12 cellular contexts compared by ENCODE assay signal in genomic region chr1:241413386-241413785, GRCh38. TPM values are rescaled to one million over a fixed set of nuclear protein-coding genes. Genes with fewer than 3 reads are reported as not detected.
DNase-seq lines count a peak whose midpoint lies in the region; ATAC-seq and TF ChIP-seq lines count a peak whose summit lies in the region.
"Had no signal": no experiment of that assay in that cellular context is flagged by ENCODE, and none has a peak within 500 bp of the region (broad histone marks: within the 10 kb centered on the region; RNA-seq: fewer than 3 reads in every experiment).

No MANE protein-coding gene starts in this region.

- H3K4me3 Mint-ChIP-seq in nephron progenitor cell = no peak overlapping the region
- H3K4me3 Mint-ChIP-seq: naive thymus-derived CD4-positive, alpha-beta T cell had no signal

- peaks cover 12% of the 10 kb centered on the region for H3K4me1 ChIP-seq in fibroblast of lung (ENCODE audit: control insufficient read depth, extremely low read depth, insufficient read depth, low read length)
- H3K4me1 ChIP-seq: gastrocnemius medialis had no signal

- no peaks in the 10 kb centered on the region for H3K9me3 Mint-ChIP-seq in nephron progenitor cell

- no peak overlapping the region for H2AFZ ChIP-seq in fibroblast of lung (ENCODE audit: low read length)

- peaks cover 10% of the 10 kb centered on the region for H3K27me3 Mint-ChIP-seq in nephron progenitor cell (ENCODE audit: low read depth, poor library complexity)

- H3K9ac ChIP-seq in fibroblast of lung (ENCODE audit: insufficient read depth, low read length) = no peak overlapping the region

- peak; percentile 75 for ATAC-seq in GM19463 (IDR thresholded peaks at IDR 0.05; ENCODE audit: unreplicated experiment)
- ATAC-seq in HG03159 (IDR thresholded peaks at IDR 0.05; ENCODE audit: unreplicated experiment) = no peak
- ATAC-seq: gastrocnemius medialis; naive thymus-derived CD4-positive, alpha-beta T cell had no signal

- H3K27ac ChIP-seq in fibroblast of lung (ENCODE audit: insufficient read depth, low read length) = peak overlapping the region; percentile 47
- H3K27ac ChIP-seq: gastrocnemius medialis, VCaP had no signal

- H3K4me1 Mint-ChIP-seq in nephron progenitor cell = no peaks in the 10 kb centered on the region
- H3K4me1 Mint-ChIP-seq: naive thymus-derived CD4-positive, alpha-beta T cell had no signal

- no peaks in the 10 kb centered on the region for H3K36me3 ChIP-seq in MG63
- H3K36me3 ChIP-seq in fibroblast of lung (ENCODE audit: control insufficient read depth, insufficient read depth, low read length) = no peaks in the 10 kb centered on the region
- H3K36me3 ChIP-seq: gastrocnemius medialis had no signal

- H3K4me3 ChIP-seq in MG63 (no peak overlapping the region), fibroblast of lung (replicated peaks in 1 of 4; ENCODE audit: control extremely low read depth in 1 of 4, insufficient read depth in 1 of 4, low read depth in 3 of 4, low read length in 4 of 4) (peak overlapping the region in 1 of 4 experiments; percentile 33)
- H3K4me3 ChIP-seq: gastrocnemius medialis had no signal

- peak; percentile 33 for DNase-seq in Ammon's horn (ENCODE audit: low spot score)
- peak; percentile 84 for DNase-seq in MG63
- peak; percentile 68 to 96 for DNase-seq in fibroblast of lung (ENCODE audit: low read depth in 2 of 2)
- no peak for DNase-seq in NCI-H1436 treated with DMSO at 0.1 percent for 48 hours (lab: John Stamatoyannopoulos, UW)
- no peak for DNase-seq in SKM-1 treated with dmso at 0.1 percent for 144 hours (lab: John Stamatoyannopoulos, UW; ENCODE audit: unreplicated experiment)
- no peak for DNase-seq in nephron progenitor cell
- DNase-seq: gastrocnemius medialis; naive thymus-derived CD4-positive, alpha-beta T cell; NCI-H510A treated with DMSO at 0.1 percent for 48 hours had no signal

- TF ChIP-seq CTCF in fibroblast of lung (conservative IDR thresholded peaks at IDR 0.05 in 1 of 2, IDR thresholded peaks at IDR 0.05 in 1 of 2; ENCODE audit: low read depth in 1 of 2, low read length in 2 of 2) (no peak), nephron progenitor cell (IDR thresholded peaks at IDR 0.05) (no peak)

- H4K20me1 ChIP-seq in fibroblast of lung (ENCODE audit: control insufficient read depth, extremely low read depth, insufficient read depth, low read length) = no peaks in the 10 kb centered on the region

- peak overlapping the region; percentile 75 for H3K4me2 ChIP-seq in fibroblast of lung (ENCODE audit: extremely low read depth, insufficient read depth, low read length)

- no peak overlapping the region for H3K27ac Mint-ChIP-seq in nephron progenitor cell
- H3K27ac Mint-ChIP-seq: naive thymus-derived CD4-positive, alpha-beta T cell had no signal

- H3K79me2 ChIP-seq in fibroblast of lung (ENCODE audit: control insufficient read depth, insufficient read depth, low read length) = peaks cover 17% of the 10 kb centered on the region

- H3K27me3 ChIP-seq in MG63 = no peaks in the 10 kb centered on the region
- no peaks in the 10 kb centered on the region for H3K27me3 ChIP-seq in fibroblast of lung (ENCODE audit: control insufficient read depth, insufficient read depth, low read length)
- H3K27me3 ChIP-seq: gastrocnemius medialis had no signal

- no peaks in the 10 kb centered on the region for H3K9me3 ChIP-seq in MG63
- H3K9me3 ChIP-seq in fibroblast of lung (ENCODE audit: control insufficient read depth, insufficient read depth, low read depth, low read length) = no peaks in the 10 kb centered on the region
- H3K9me3 ChIP-seq: gastrocnemius medialis had no signal

- H3K36me3 Mint-ChIP-seq in nephron progenitor cell (ENCODE audit: low read depth) = no peaks in the 10 kb centered on the region
- H3K36me3 Mint-ChIP-seq: naive thymus-derived CD4-positive, alpha-beta T cell had no signal

RNA-seq across cellular contexts. Expression of gene RGS7, which starts 56.4 kb away (rescaled TPM):
- 0.13 and 0.20 TPM in 2 replicates for total RNA-seq in MG63 (2014; rRNA removed; shearing (Covaris generic); ENCODE audit: low replicate concordance)
- 0.51 and 3.6 TPM in 2 replicates for total RNA-seq in fibroblast of lung
- 4.2 and 6.7 TPM in 2 replicates for polyA plus RNA-seq in fibroblast of lung
- polyA plus RNA-seq in fibroblast of lung (2012) = 2.2 and 3.7 TPM in 2 replicates
- polyA minus RNA-seq in fibroblast of lung (ENCODE audit: low replicate concordance) = 1.0 TPM in 1 of 2 replicates, not detected in the other
- total RNA-seq: gastrocnemius medialis; naive thymus-derived CD4-positive, alpha-beta T cell had no signal
- polyA plus RNA-seq: naive thymus-derived CD4-positive, alpha-beta T cell had no signal

Comparison
In these comparisons a context has a peak if more than half of its experiments do, and no peak if none do; other contexts are left out.
1. DNase-seq: peak in Ammon's horn (single experiment), MG63 (single experiment) and fibroblast of lung (2 of 2); none in NCI-H1436 treated with DMSO at 0.1 percent for 48 hours (single experiment), SKM-1 treated with dmso at 0.1 percent for 144 hours (single experiment) and nephron progenitor cell (single experiment).